In genomic region chr16:77236063-77236511, GRCh38 we compare ENCODE assay signal across 8 cellular contexts. TPM values are rescaled to one million over a fixed set of nuclear protein-coding genes. Genes with fewer than 3 reads are reported as not detected.
DNase-seq lines count a peak whose midpoint lies in the region.

No MANE protein-coding gene starts in this region.

- H3K27ac ChIP-seq in substantia nigra (ENCODE audit: low read depth, low read length, poor library complexity, severe bottlenecking), result no peak overlapping the region

- DNase-seq in ELR (ENCODE audit: low read depth), result peak; percentile 84
- DNase-seq in GOT3 (lab: John Stamatoyannopoulos, UW), result peak; percentile 39
- peak; percentile 66 for DNase-seq in LHCN-M2 (ENCODE audit: low read depth)
- peak; percentile 81 for DNase-seq in RKO (ENCODE audit: low spot score)
- DNase-seq in activated T-helper 1 cell treated with anti-CD3 and anti-CD28 coated beads, Interleukin-2, amount 50 U/mL, for 16 hours (ENCODE audit: low read depth in 1 of 2, low spot score in 1 of 2), result peak; percentile 78 to 83
- peak; percentile 67 for DNase-seq in fibroblast of the conjunctiva (ENCODE audit: low read depth)
- DNase-seq in nucleus accumbens (lab: John Stamatoyannopoulos, UW), result peak in 54 of 56 donors; percentile 32 to 94 (median 77)
- peak in 48 of 49 donors; percentile 30 to 92 (median 80) for DNase-seq in substantia nigra (lab: John Stamatoyannopoulos, UW)

RNA-seq across cellular contexts. Expression of gene SYCE1L, which starts 36.9 kb away (rescaled TPM):
- total RNA-seq in LHCN-M2 (2014; rRNA removed), result 0.40 and 0.45 TPM in 2 replicates
- 3.2 TPM for polyA plus RNA-seq in LHCN-M2 (2012)

RNA-seq across cellular contexts. Expression of gene MON1B, which starts 45.1 kb away (rescaled TPM):
- 12.2 and 13.1 TPM in 2 replicates for total RNA-seq in LHCN-M2 (2014; rRNA removed)
- polyA plus RNA-seq in LHCN-M2 (2012), result 15.3 TPM
